Comparison of ENCODE assay signal across 32 cellular contexts in the genomic region with DNA sequence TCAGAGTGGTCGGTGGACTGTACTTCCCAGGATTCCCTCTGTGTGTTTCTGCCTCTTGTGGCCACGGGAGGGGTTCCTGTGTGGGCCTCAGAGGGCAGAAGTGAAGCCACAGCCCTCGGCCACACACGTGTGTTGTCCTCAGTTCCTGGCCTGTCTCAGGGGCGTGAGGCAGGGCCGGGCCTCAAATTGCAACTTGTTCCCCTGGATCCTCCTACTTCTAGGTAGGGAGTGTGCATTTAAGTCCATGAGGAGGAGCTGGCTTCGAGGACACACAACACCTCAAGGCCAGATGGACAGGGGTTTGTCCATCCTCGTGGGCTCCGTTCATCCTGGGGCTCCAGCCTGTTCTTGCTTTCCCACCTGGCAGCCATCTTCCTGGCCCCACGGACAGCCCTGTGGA.
"Had no signal": no experiment of that assay in that cellular context is flagged by ENCODE, and none has a peak within 500 bp of the region (broad histone marks: within the 10 kb centered on the region; RNA-seq: fewer than 3 reads in every experiment).

No MANE protein-coding gene starts in this region.

- H3K4me1 ChIP-seq: breast epithelium had no signal

- H3K36me3 Mint-ChIP-seq: activated CD8-positive, alpha-beta memory T cell treated with anti-CD3 and anti-CD28 coated beads, Interleukin-2, amount 10 ng/mL, durations not matched to agents 7 days and 5 days; activated naive CD4-positive, alpha-beta T cell treated with anti-CD3 and anti-CD28 coated beads, Interleukin-2, amount 50 U/mL, for 24 hours had no signal

- H3K27me3 Mint-ChIP-seq: activated CD4-positive, alpha-beta T cell treated with anti-CD3 and anti-CD28 coated beads, Interleukin-2, amount 10 ng/mL, durations not matched to agents 24 days and 14 days; activated CD8-positive, alpha-beta memory T cell treated with anti-CD3 and anti-CD28 coated beads, Interleukin-2, amount 10 ng/mL, durations not matched to agents 7 days and 5 days had no signal

- H3K4me1 Mint-ChIP-seq: activated CD4-positive, alpha-beta T cell treated with anti-CD3 and anti-CD28 coated beads, Interleukin-2, amount 10 ng/mL, durations not matched to agents 24 days and 14 days; activated CD8-positive, alpha-beta memory T cell treated with anti-CD3 and anti-CD28 coated beads, Interleukin-2, amount 10 ng/mL, durations not matched to agents 7 days and 5 days; activated naive CD4-positive, alpha-beta T cell treated with anti-CD3 and anti-CD28 coated beads, Interleukin-2, amount 50 U/mL, for 24 hours; WTC11 had no signal

- H3K27ac ChIP-seq: breast epithelium had no signal

- H3K4me3 Mint-ChIP-seq: activated CD4-positive, alpha-beta T cell treated with anti-CD3 and anti-CD28 coated beads, Interleukin-2, amount 10 ng/mL, durations not matched to agents 24 days and 14 days; activated CD8-positive, alpha-beta memory T cell treated with anti-CD3 and anti-CD28 coated beads, Interleukin-2, amount 10 ng/mL, durations not matched to agents 7 days and 5 days; activated naive CD4-positive, alpha-beta T cell treated with anti-CD3 and anti-CD28 coated beads, Interleukin-2, amount 50 U/mL, for 24 hours; activated T-cell treated with anti-CD3 and anti-CD28 coated beads, Interleukin-2, amount 50 U/mL, for 24 hours; activated T-helper 1 cell treated with anti-CD3 and anti-CD28 coated beads, Interleukin-12 subunit alpha, Interleukin-12 subunit beta, Interleukin-2, Interleukin-4 antibody, amounts not matched to agents 30 ng/mL and 10 ng/mL and 1 ng/mL, durations not matched to agents 14 hours and 24 hours and 36 hours; IgD-negative memory B cell; WTC11 had no signal

- ATAC-seq: activated CD8-positive, alpha-beta memory T cell treated with anti-CD3 and anti-CD28 coated beads, Interleukin-2, amount 10 ng/mL, durations not matched to agents 7 days and 5 days; Panc1; SK-N-SH treated with all-trans-retinoic acid at 6 μM for 48 hours; WTC11 had no signal

- H3K27ac Mint-ChIP-seq: activated CD4-positive, alpha-beta T cell treated with anti-CD3 and anti-CD28 coated beads, Interleukin-2, amount 10 ng/mL, durations not matched to agents 24 days and 14 days; activated CD8-positive, alpha-beta memory T cell treated with anti-CD3 and anti-CD28 coated beads, Interleukin-2, amount 10 ng/mL, durations not matched to agents 7 days and 5 days; activated naive CD4-positive, alpha-beta T cell treated with anti-CD3 and anti-CD28 coated beads, Interleukin-2, amount 50 U/mL, for 24 hours; activated T-cell treated with anti-CD3 and anti-CD28 coated beads, Interleukin-2, amount 50 U/mL, for 24 hours; activated T-helper 1 cell treated with anti-CD3 and anti-CD28 coated beads, Interleukin-12 subunit alpha, Interleukin-12 subunit beta, Interleukin-2, Interleukin-4 antibody, amounts not matched to agents 30 ng/mL and 10 ng/mL and 1 ng/mL, durations not matched to agents 14 hours and 24 hours and 36 hours; WTC11 had no signal

- H3K36me3 ChIP-seq: breast epithelium, SJSA1 had no signal

- H3K9me3 Mint-ChIP-seq: activated CD4-positive, alpha-beta T cell treated with anti-CD3 and anti-CD28 coated beads, Interleukin-2, amount 10 ng/mL, durations not matched to agents 24 days and 14 days; activated naive CD4-positive, alpha-beta T cell treated with anti-CD3 and anti-CD28 coated beads, Interleukin-2, amount 50 U/mL, for 24 hours had no signal

- H3K27me3 ChIP-seq: SJSA1 had no signal

- DNase-seq: activated CD4-positive, alpha-beta T cell treated with anti-CD3 and anti-CD28 coated beads, Interleukin-2, amount 10 ng/mL, durations not matched to agents 24 days and 14 days; activated CD4-positive, alpha-beta T cell treated with anti-CD3 and anti-CD28 coated beads, Interleukin-2, amount 50 U/mL, for 48 hours; activated CD4-positive, CD25-positive, alpha-beta regulatory T cell treated with anti-CD3 and anti-CD28 coated beads, Interleukin-2, amount 50 U/mL, for 72 hours; activated CD8-positive, alpha-beta memory T cell treated with anti-CD3 and anti-CD28 coated beads, Interleukin-2, amount 10 ng/mL, durations not matched to agents 7 days and 5 days; activated effector memory CD4-positive, alpha-beta T cell treated with Interleukin-2 at 50 U/mL for 16 hours; activated naive CD4-positive, alpha-beta T cell; activated T-cell treated with anti-CD3 and anti-CD28 coated beads, Interleukin-2, amount 50 U/mL, for 24 hours; aorta; caudate nucleus; KG1; NCI-H1092 treated with DMSO at 0.1 percent for 48 hours; NCI-H1417 treated with DMSO at 0.1 percent for 48 hours; NCI-H1694; NCI-H2029; NCI-H2107; NCI-H2171 treated with DMSO at 0.1 percent for 48 hours; NCI-H226; NCI-H526; NCI-H774; NK-92 treated with Interleukin-12 subunit alpha and Interleukin-12 subunit beta, amount 100 ng/mL, for 24 hours; OCI-M1; Right ventricle myocardium superior; RPMI8226; SW 1271 had no signal

- H3K4me3 ChIP-seq: breast epithelium, SJSA1 had no signal
